Comparison of ENCODE assay signal across 23 cellular contexts in the genomic region with DNA sequence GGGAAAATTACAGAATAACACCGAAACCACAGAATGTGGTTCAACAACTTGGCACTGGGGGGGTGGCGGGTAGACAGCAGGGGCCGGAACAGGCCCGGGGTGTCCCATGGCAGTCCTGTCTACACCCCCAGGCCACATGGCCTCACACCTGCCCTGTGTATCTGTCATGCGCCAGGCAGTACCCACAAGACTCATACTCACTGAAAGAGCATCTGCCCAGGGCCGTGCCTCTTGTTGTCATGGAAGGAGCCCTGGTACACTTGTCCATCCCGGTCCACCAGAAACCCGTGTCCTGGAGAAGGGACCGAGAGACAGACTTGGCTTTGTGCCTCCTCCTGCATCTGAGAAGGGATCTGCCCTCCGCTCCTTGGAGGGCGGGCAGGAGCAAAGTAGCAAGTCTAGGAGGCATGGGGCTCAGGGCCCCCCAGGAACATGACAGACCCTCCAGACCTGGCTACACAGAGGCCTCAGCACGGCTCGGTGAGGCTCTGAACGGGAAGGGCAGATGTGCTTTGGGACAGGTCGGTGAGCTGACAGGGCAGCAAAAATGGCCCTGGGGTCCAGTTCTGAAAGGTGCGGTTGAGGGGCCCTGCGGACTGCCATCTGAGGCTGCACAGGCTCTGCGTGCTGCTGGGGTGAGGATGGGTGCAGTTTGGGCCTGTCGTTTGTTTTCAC. TPM values are rescaled to one million over a fixed set of nuclear protein-coding genes. Genes with fewer than 3 reads are reported as not detected.
DNase-seq lines count a peak whose midpoint lies in the region; ATAC-seq, FAIRE-seq and TF ChIP-seq lines count a peak whose summit lies in the region.
"Had no signal": no experiment of that assay in that cellular context is flagged by ENCODE, and none has a peak within 500 bp of the region (broad histone marks: within the 10 kb centered on the region; RNA-seq: fewer than 3 reads in every experiment).

No MANE protein-coding gene starts in this region.

- H3K4me1 ChIP-seq in RWPE2 (ENCODE audit: insufficient read depth, poor library complexity, severe bottlenecking), result no peaks in the 10 kb centered on the region
- peaks cover 0 to 7% of the 10 kb centered on the region in 2 donors for H3K4me1 ChIP-seq in kidney (ENCODE audit: control insufficient read depth in 1 of 2, insufficient read depth in 1 of 2, low read depth in 1 of 2, low read length in 2 of 2)
- H3K4me1 ChIP-seq: parathyroid adenoma had no signal

- no peak for ATAC-seq in RWPE2 (ENCODE audit: low read depth)
- ATAC-seq in activated T-cell treated with anti-CD3 and anti-CD28 coated beads, Interleukin-2, amount 50 U/mL, for 4 hours, result no peak
- ATAC-seq: activated CD4-positive, alpha-beta T cell treated with anti-CD3 and anti-CD28 coated beads for 36 hours; esophagus mucosa; GM12878 had no signal

- H3K36me3 ChIP-seq in RWPE2 (ENCODE audit: low read depth) (no peaks in the 10 kb centered on the region), kidney (ENCODE audit: control insufficient read depth in 1 of 2, insufficient read depth in 2 of 2, low read length in 2 of 2) (peaks cover 2 to 5% of the 10 kb centered on the region in 2 donors)
- H3K36me3 ChIP-seq: uterus had no signal

- intact Hi-C loops in kidney (cut with DNase I) (no loop called here), posterior vena cava (cut with DNase I) (no loop called here)

- H3K4me1 Mint-ChIP-seq in activated T-cell treated with anti-CD3 and anti-CD28 coated beads, Interleukin-2, amount 50 U/mL, for 4 hours (ENCODE audit: low read depth), result no peaks in the 10 kb centered on the region

- H3K9me3 ChIP-seq in RWPE2 (ENCODE audit: severe bottlenecking) (no peaks in the 10 kb centered on the region), kidney (ENCODE audit: control insufficient read depth in 1 of 2, low read length in 2 of 2) (no peaks in the 10 kb centered on the region)
- H3K9me3 ChIP-seq: uterus had no signal

- H3K27me3 Mint-ChIP-seq in activated T-cell treated with anti-CD3 and anti-CD28 coated beads, Interleukin-2, amount 50 U/mL, for 4 hours (ENCODE audit: low read depth), result no peaks in the 10 kb centered on the region
- H3K27me3 Mint-ChIP-seq: activated CD4-positive, alpha-beta T cell treated with anti-CD3 and anti-CD28 coated beads for 36 hours; IgD-negative memory B cell had no signal

- no peaks in the 10 kb centered on the region for H3K9me3 Mint-ChIP-seq in activated T-cell treated with anti-CD3 and anti-CD28 coated beads, Interleukin-2, amount 50 U/mL, for 4 hours
- H3K9me3 Mint-ChIP-seq: IgD-negative memory B cell had no signal

- H3K4me3 Mint-ChIP-seq in activated T-cell treated with anti-CD3 and anti-CD28 coated beads, Interleukin-2, amount 50 U/mL, for 4 hours, result no peak overlapping the region
- H3K4me3 Mint-ChIP-seq: activated CD4-positive, alpha-beta T cell treated with anti-CD3 and anti-CD28 coated beads for 36 hours had no signal

- no peak overlapping the region for H3K9ac ChIP-seq in kidney (ENCODE audit: low read length in 2 of 2)
- H3K9ac ChIP-seq: parathyroid adenoma had no signal

- peak; percentile 61 for DNase-seq in DMS53 (lab: John Stamatoyannopoulos, UW)
- DNase-seq in DMS53 treated with DMSO at 0.1 percent for 48 hours (lab: John Stamatoyannopoulos, UW; ENCODE audit: unreplicated experiment), result no peak
- DNase-seq in RWPE2 (ENCODE audit: low spot score), result peak; percentile 39
- peak; percentile 66 for DNase-seq in kidney
- DNase-seq in posterior vena cava (ENCODE audit: low spot score), result peak; percentile 75
- no peak for DNase-seq in foreskin fibroblast
- no peak for DNase-seq in activated T-cell treated with anti-CD3 and anti-CD28 coated beads, Interleukin-2, amount 50 U/mL, for 4 hours
- no peak for DNase-seq in glomerular visceral epithelial cell (ENCODE audit: extremely low spot score)
- DNase-seq: activated CD4-positive, alpha-beta T cell treated with anti-CD3 and anti-CD28 coated beads for 36 hours; effector CD8-positive, alpha-beta T cell; GF-D8; NCI-H146; NCI-H2227 treated with DMSO at 0.1 percent for 48 hours; stimulated activated CD4-positive, alpha-beta T cell treated with anti-CD3 and anti-CD28 coated beads, Interleukin-4, amount 100 ng/mL, for 24 hours had no signal

- H3K27me3 ChIP-seq in RWPE2 (ENCODE audit: insufficient read depth, poor library complexity, severe bottlenecking), result no peaks in the 10 kb centered on the region
- H3K27me3 ChIP-seq: uterus had no signal

- FAIRE-seq in kidney (lab: Jason Lieb, UNC), result no peak
- FAIRE-seq: GM12878, GM19239, H54 had no signal

- H3K4me3 ChIP-seq in RWPE2 (ENCODE audit: severe bottlenecking), result no peak overlapping the region
- no peak overlapping the region for H3K4me3 ChIP-seq in kidney (ENCODE audit: low read length in 2 of 2)
- H3K4me3 ChIP-seq in foreskin fibroblast (ENCODE audit: low read depth in 1 of 2, low read length in 2 of 2), result no peak overlapping the region
- H3K4me3 ChIP-seq: GM12878, PC-9, skin epidermis, uterus had no signal

- H3K36me3 Mint-ChIP-seq in activated T-cell treated with anti-CD3 and anti-CD28 coated beads, Interleukin-2, amount 50 U/mL, for 4 hours (ENCODE audit: insufficient read depth), result no peaks in the 10 kb centered on the region

- no peak for TF ChIP-seq CTCF in RWPE2 (IDR thresholded peaks at IDR 0.05; ENCODE audit: poor library complexity, severe bottlenecking)
- TF ChIP-seq CTCF in kidney (IDR thresholded peaks at IDR 0.05; ENCODE audit: borderline replicate concordance, extremely low read depth, insufficient read depth), result no peak
- TF ChIP-seq CTCF in foreskin fibroblast (IDR thresholded peaks at IDR 0.05; ENCODE audit: low read depth, low read length), result no peak

- H3K27ac ChIP-seq in RWPE2 (ENCODE audit: poor library complexity, severe bottlenecking), result no peak overlapping the region
- no peak overlapping the region for H3K27ac ChIP-seq in kidney (ENCODE audit: low read depth in 2 of 2, low read length in 2 of 2)
- H3K27ac ChIP-seq: parathyroid adenoma, PC-9, skin epidermis, uterus had no signal

RNA-seq across cellular contexts. Expression of a gene that starts 5.6 kb away (rescaled TPM):
- 24.7 TPM for total RNA-seq in kidney
- 9.0 TPM for polyA plus RNA-seq in kidney (ENCODE audit: insufficient read depth, low read depth, low replicate concordance)
- 1 to 10 TPM; 3.8 to 5.5 TPM for total RNA-seq in posterior vena cava
- 1 to 10 TPM; 6.4 to 7.0 (median 6.7) TPM for total RNA-seq in activated T-cell treated with anti-CD3 and anti-CD28 coated beads, Interleukin-2, amount 50 U/mL, for 4 hours

RNA-seq across cellular contexts. Expression of a gene that starts 5.9 kb away (rescaled TPM):
- total RNA-seq in kidney, result 162 TPM
- polyA plus RNA-seq in kidney (ENCODE audit: insufficient read depth, low read depth, low replicate concordance), result 158 TPM
- total RNA-seq in posterior vena cava, result 100 to 1,000 TPM in 1 of 2 donors, 10 to 100 TPM in 1; 93.7 to 101 TPM
- 100 to 1,000 TPM; 153 to 170 (median 170) TPM for total RNA-seq in activated T-cell treated with anti-CD3 and anti-CD28 coated beads, Interleukin-2, amount 50 U/mL, for 4 hours

RNA-seq across cellular contexts. Expression of a gene that starts 26.6 kb away (rescaled TPM):
- 25.6 TPM for total RNA-seq in kidney
- polyA plus RNA-seq in kidney (ENCODE audit: insufficient read depth, low read depth, low replicate concordance), result 26.8 TPM
- total RNA-seq in posterior vena cava, result 10 to 100 TPM; 10.9 to 13.1 TPM
- 10 to 100 TPM; 23.4 to 23.6 (median 23.6) TPM for total RNA-seq in activated T-cell treated with anti-CD3 and anti-CD28 coated beads, Interleukin-2, amount 50 U/mL, for 4 hours

Comparison
In these comparisons a context has a peak if more than half of its experiments do, and no peak if none do; other contexts are left out.
1. DNase-seq: peak in DMS53 (single experiment), RWPE2 (single experiment), kidney (single experiment) and posterior vena cava (single experiment); none in DMS53 treated with DMSO at 0.1 percent for 48 hours (single experiment), foreskin fibroblast (0 of 2), activated T-cell treated with anti-CD3 and anti-CD28 coated beads, Interleukin-2, amount 50 U/mL, for 4 hours (single experiment) and glomerular visceral epithelial cell (single experiment).